Comparison of ENCODE assay signal across 13 cellular contexts in the genomic region with DNA sequence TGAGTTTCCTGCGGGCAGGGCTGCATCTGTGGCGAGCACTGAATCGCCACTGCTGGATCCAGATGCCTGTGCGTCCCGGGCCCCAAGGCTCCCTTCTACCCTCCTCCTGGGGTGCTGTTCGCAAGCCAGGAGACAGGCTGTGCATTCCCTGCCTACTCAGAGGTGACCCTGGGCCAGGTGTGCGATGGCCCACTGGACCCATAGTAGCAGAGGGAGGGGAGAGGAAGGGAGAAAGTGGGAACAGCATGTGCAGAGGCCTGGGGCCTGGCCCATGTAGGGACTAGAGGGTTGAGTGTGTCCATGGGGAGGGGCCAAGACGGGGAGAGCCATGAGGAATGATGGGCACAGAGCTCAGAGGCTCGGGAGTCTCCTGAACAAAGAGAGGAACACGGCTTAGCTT. TPM values are rescaled to one million over a fixed set of nuclear protein-coding genes. Genes with fewer than 3 reads are reported as not detected.
DNase-seq lines count a peak whose midpoint lies in the region; ATAC-seq, FAIRE-seq and TF ChIP-seq lines count a peak whose summit lies in the region.
"Had no signal": no experiment of that assay in that cellular context is flagged by ENCODE, and none has a peak within 500 bp of the region (broad histone marks: within the 10 kb centered on the region; RNA-seq: fewer than 3 reads in every experiment).

No MANE protein-coding gene starts in this region.

- TF ChIP-seq EP300 in K562 (IDR thresholded peaks at IDR 0.05; ENCODE audit: low read length) = no peak

- CTCF ChIA-PET in K562 (lab: Yijun Ruan, JAX; ENCODE audit: low intra/inter-chr PET ratio) = no interaction called here

- no peaks in the 10 kb centered on the region for H3K9me1 ChIP-seq in K562 (ENCODE audit: control insufficient read depth, insufficient read depth, low read length)

- H3K9ac ChIP-seq in HUES6 (ENCODE audit: low read length) (no peak overlapping the region), K562 (ENCODE audit: insufficient read depth in 1 of 2, low read depth in 2 of 2, low read length in 2 of 2) (peak overlapping the region in 1 of 2 experiments; percentile 85; a peak in 2 of 4 replicates)

- no peaks in the 10 kb centered on the region for H3K36me3 ChIP-seq in HUES6 (ENCODE audit: control insufficient read depth, insufficient read depth, low read length)
- peaks cover 11% of the 10 kb centered on the region; the same call in 1 of the 3 replicates for H3K36me3 ChIP-seq in K562 (ENCODE audit: control insufficient read depth, insufficient read depth, low read length)
- no peaks in the 10 kb centered on the region for H3K36me3 ChIP-seq in pancreas

- no peak for DNase-seq in K562 (ENCODE audit: extremely low read depth in 1 of 4, low spot score in 3 of 4)
- no peak for DNase-seq in left ventricle myocardium superior
- DNase-seq in pancreas = no peak
- DNase-seq in activated CD4-positive, alpha-beta T cell treated with anti-CD3 and anti-CD28 coated beads for 48 hours = no peak
- no peak for DNase-seq in NCI-H524 treated with DMSO at 0.1 percent for 48 hours (lab: John Stamatoyannopoulos, UW)
- DNase-seq in DMS114 treated with DMSO at 0.1 percent for 48 hours (lab: John Stamatoyannopoulos, UW; ENCODE audit: unreplicated experiment) = no peak
- DNase-seq: activated CD4-positive, alpha-beta T cell treated with anti-CD3 and anti-CD28 coated beads, Interleukin-2, amount 50 U/mL, for 48 hours; Caco-2; NCI-H146 had no signal

- peaks cover 57% of the 10 kb centered on the region for H3K79me2 ChIP-seq in K562 (ENCODE audit: control insufficient read depth, insufficient read depth, low read length)

- TF ChIP-seq RAD21 in K562 (CRISPR knock-in tag; conservative IDR thresholded peaks at IDR 0.05 in 1 of 2, IDR thresholded peaks at IDR 0.05 in 1 of 2) = no peak

- peaks cover 9% of the 10 kb centered on the region; the same call in 1 of the 2 replicates for H4K20me1 ChIP-seq in K562 (replicated peaks; ENCODE audit: control insufficient read depth, insufficient read depth, low read length)

- peaks cover 33% of the 10 kb centered on the region for H3K4me1 ChIP-seq in HUES6 (ENCODE audit: control insufficient read depth, insufficient read depth, low read length)
- H3K4me1 ChIP-seq in K562 (replicated peaks in 1 of 2; ENCODE audit: control insufficient read depth in 2 of 2, insufficient read depth in 2 of 2, low read length in 2 of 2) = peaks cover 0 to 40% of the 10 kb centered on the region in 2 experiments; a peak in 2 of 5 replicates
- H3K4me1 ChIP-seq in pancreas = peaks cover 0 to 24% (median 7%) of the 10 kb centered on the region in 3 donors
- H3K4me1 ChIP-seq: Caco-2 had no signal

- TF ChIP-seq CTCF in K562 (IDR thresholded peaks at IDR 0.05 in 2 of 3, conservative IDR thresholded peaks at IDR 0.05 in 1 of 3; ENCODE audit: insufficient read depth in 2 of 3, low read depth in 1 of 3, low read length in 3 of 3) (no peak), pancreas (IDR thresholded peaks at IDR 0.05) (no peak)

- FAIRE-seq in K562 (lab: Jason Lieb, UNC) = no peak
- FAIRE-seq in pancreas (lab: Jason Lieb, UNC) = no peak

- POLR2A ChIA-PET in K562 (lab: Yijun Ruan, JAX) = interaction anchor here (1.1 to 1.7 kb wide), 3 partner anchors 9 to 20 kb away, joined by 3 to 6 read pairs (median 4); no protein-coding TSS in a partner anchor

- ATAC-seq in K562 (peak; percentile 22; the same call in 2 of the 3 replicates), left ventricle myocardium superior (peak; percentile 14), pancreas (peak in 3 of 4 donors; percentile 2 to 6 (median 3)), HG03354 (IDR thresholded peaks at IDR 0.05; ENCODE audit: poor library complexity, severe bottlenecking, unreplicated experiment) (no peak)

- H3K27me3 ChIP-seq in HUES6 (ENCODE audit: control insufficient read depth, insufficient read depth, low read length) (no peaks in the 10 kb centered on the region), K562 (ENCODE audit: control insufficient read depth in 2 of 2, insufficient read depth in 2 of 2, low read length in 2 of 2) (no peaks in the 10 kb centered on the region), pancreas (no peaks in the 10 kb centered on the region)
- H3K27me3 ChIP-seq: hepatocyte had no signal

- intact Hi-C loops in K562 (cut with micrococcal nuclease) (no loop called here), left ventricle myocardium superior (cut with micrococcal nuclease) (no loop called here), pancreas (cut with DNase I) (no loop called here)

- 81% methylated on average over 10 of the region's 10 CpGs for WGBS in K562 (ENCODE audit: insufficient coverage, low coverage, missing lambda C conversion rate)
- WGBS in pancreas, 2 donors = 59 to 81% methylated on average over 8 to 10 of the region's 10 CpGs

- H3K9me3 ChIP-seq in HUES6 (ENCODE audit: control insufficient read depth, insufficient read depth, low read depth, low read length) (0 out of 2 replicates have a peak, but pooled peaks cover 7% of the 10 kb centered on the region), K562 (replicated peaks; ENCODE audit: control insufficient read depth, insufficient read depth, low read depth, low read length) (no peaks in the 10 kb centered on the region), pancreas (no peaks in the 10 kb centered on the region)
- H3K9me3 ChIP-seq: Caco-2 had no signal

- H3K4me3 ChIP-seq in HUES6 (ENCODE audit: low read depth, low read length) (no peak overlapping the region), K562 (no peak overlapping the region), pancreas (no peak overlapping the region)
- H3K4me3 ChIP-seq: hepatocyte, SK-N-MC had no signal

- in situ Hi-C loops in K562 (cut with MboI) = no loop called here

- H2AFZ ChIP-seq in K562 (ENCODE audit: low read depth, low read length) = no peak overlapping the region
- H2AFZ ChIP-seq: hepatocyte had no signal

- no peak overlapping the region for H3K4me2 ChIP-seq in K562 (ENCODE audit: insufficient read depth, low read length)
- H3K4me2 ChIP-seq: hepatocyte had no signal

- H3K27ac ChIP-seq in HUES6 (ENCODE audit: low read depth, low read length) (0 out of 2 replicates have a peak overlapping the region, but pooled peaks have one; percentile 40), K562 (ENCODE audit: extremely low read depth, low read depth, low read length) (no peak overlapping the region), pancreas (peak overlapping the region; percentile 78 to 85 (median 82))
- H3K27ac ChIP-seq: hepatocyte, SK-N-MC had no signal

- BruUV-seq in K562 (replicated peaks; lab: Mats Ljungman, UMichigan) = no TSS peak

- TF ChIP-seq POLR2A in K562 (conservative IDR thresholded peaks at IDR 0.05) = no peak

RNA-seq across cellular contexts. Expression of a gene that starts 27.3 kb away (rescaled TPM):
- 50.4 and 92.7 TPM in 2 replicates for total RNA-seq in K562 (2011; cell fraction: chromatin; rRNA removed; ENCODE audit: low replicate concordance)
- total RNA-seq in K562 (2011; cell fraction: nucleolus; rRNA removed) = 57.5 and 60.4 TPM in 2 replicates
- total RNA-seq in K562 (2011; cell fraction: nucleoplasm; rRNA removed) = 52.4 and 52.6 TPM in 2 replicates
- total RNA-seq in K562 (2014; rRNA removed) (31.9 and 41.8 TPM in 2 replicates), K562 (2014; rRNA removed; fragmentation: Illumina TruSeq; extraction: Trizol) (14.1 and 18.6 TPM in 2 replicates), K562 (2015; rRNA removed; fragmentation: Illumina TruSeq; extraction: Trizol) (25.2 and 27.1 TPM in 2 replicates), K562 (2021) (86.0 and 86.3 TPM in 2 replicates), left ventricle myocardium superior (32.5 TPM), pancreas (10 to 100 TPM; 13.0 to 24.7 (median 16.0) TPM)
- polyA plus RNA-seq in K562 (2011; rRNA removed) (29.7 and 54.8 TPM in 2 replicates), K562 (2014; fragmentation: Illumina TruSeq; extraction: Trizol) (59.8 and 73.9 TPM in 2 replicates), K562 (2014; fragmentation: Nextera tagmentation; extraction: Ambion mirVana) (under 1 TPM; 0.36 to 0.65 TPM), K562 (2014; rRNA removed) (49.1 and 56.5 TPM in 2 replicates), pancreas (10 to 100 TPM; 16.6 to 21.1 TPM)
- 39.1 and 73.7 TPM in 2 replicates for polyA plus RNA-seq in K562 (2011; cell fraction: cytosol; rRNA removed)
- polyA plus RNA-seq in K562 (2011; cell fraction: nucleus; rRNA removed) = 61.7 and 77.2 TPM in 2 replicates
- 54.2 and 71.7 TPM in 2 replicates for polyA plus RNA-seq in K562 (2012)
- 20.6 and 23.7 TPM in 2 replicates for polyA minus RNA-seq in K562 (2011; rRNA and poly(A)+ RNA removed)
- 32.6 and 45.6 TPM in 2 replicates for polyA minus RNA-seq in K562 (2011; cell fraction: cytosol; rRNA and poly(A)+ RNA removed)
- 13.1 and 18.4 TPM in 2 replicates for polyA minus RNA-seq in K562 (2011; cell fraction: nucleus; rRNA and poly(A)+ RNA removed)

RNA-seq across cellular contexts. Expression of a gene that starts 29.8 kb away (rescaled TPM):
- 41.8 and 150 TPM in 2 replicates for total RNA-seq in K562 (2011; cell fraction: chromatin; rRNA removed; ENCODE audit: low replicate concordance)
- 200 and 225 TPM in 2 replicates for total RNA-seq in K562 (2011; cell fraction: nucleolus; rRNA removed)
- 96.4 and 107 TPM in 2 replicates for total RNA-seq in K562 (2011; cell fraction: nucleoplasm; rRNA removed)
- 65.2 and 80.4 TPM in 2 replicates for total RNA-seq in K562 (2014; rRNA removed)
- total RNA-seq in K562 (2014; rRNA removed; fragmentation: Illumina TruSeq; extraction: Trizol) = 10.3 and 12.1 TPM in 2 replicates
- total RNA-seq in K562 (2015; rRNA removed; fragmentation: Illumina TruSeq; extraction: Trizol) = 31.6 and 32.5 TPM in 2 replicates
- 51.6 and 56.3 TPM in 2 replicates for total RNA-seq in K562 (2021)
- polyA plus RNA-seq in K562 (2011; rRNA removed) = 40.5 and 69.1 TPM in 2 replicates
- 114 and 210 TPM in 2 replicates for polyA plus RNA-seq in K562 (2011; cell fraction: cytosol; rRNA removed)
- 175 and 177 TPM in 2 replicates for polyA plus RNA-seq in K562 (2011; cell fraction: nucleus; rRNA removed)
- 41.2 and 77.2 TPM in 2 replicates for polyA plus RNA-seq in K562 (2012)
- polyA plus RNA-seq in K562 (2014; fragmentation: Illumina TruSeq; extraction: Trizol) = 20.4 and 44.1 TPM in 2 replicates
- polyA plus RNA-seq in K562 (2014; fragmentation: Nextera tagmentation; extraction: Ambion mirVana) = 1 to 10 TPM; 1.3 to 2.2 TPM
- 64.3 and 74.2 TPM in 2 replicates for polyA plus RNA-seq in K562 (2014; rRNA removed)
- 15.6 and 19.6 TPM in 2 replicates for polyA minus RNA-seq in K562 (2011; rRNA and poly(A)+ RNA removed)
- 56.2 and 63.8 TPM in 2 replicates for polyA minus RNA-seq in K562 (2011; cell fraction: cytosol; rRNA and poly(A)+ RNA removed)
- polyA minus RNA-seq in K562 (2011; cell fraction: nucleus; rRNA and poly(A)+ RNA removed) = 26.0 and 30.7 TPM in 2 replicates
- total RNA-seq in left ventricle myocardium superior = 16.4 TPM
- 10 to 100 TPM; 41.4 to 67.9 (median 47.3) TPM for total RNA-seq in pancreas
- 10 to 100 TPM; 58.0 to 66.0 TPM for polyA plus RNA-seq in pancreas

RNA-seq across cellular contexts. Expression of a gene that starts 30.0 kb away (rescaled TPM):
- 9.9 and 25.8 TPM in 2 replicates for total RNA-seq in K562 (2011; cell fraction: chromatin; rRNA removed; ENCODE audit: low replicate concordance)
- total RNA-seq in K562 (2011; cell fraction: nucleolus; rRNA removed) = 30.1 and 31.0 TPM in 2 replicates
- total RNA-seq in K562 (2011; cell fraction: nucleoplasm; rRNA removed) = 14.4 and 15.4 TPM in 2 replicates
- 29.4 and 32.7 TPM in 2 replicates for total RNA-seq in K562 (2014; rRNA removed)
- 18.5 and 19.9 TPM in 2 replicates for total RNA-seq in K562 (2014; rRNA removed; fragmentation: Illumina TruSeq; extraction: Trizol)
- total RNA-seq in K562 (2015; rRNA removed; fragmentation: Illumina TruSeq; extraction: Trizol) = 20.2 and 20.7 TPM in 2 replicates
- total RNA-seq in K562 (2021) = 23.8 and 24.7 TPM in 2 replicates
- 11.0 and 13.2 TPM in 2 replicates for polyA plus RNA-seq in K562 (2011; rRNA removed)
- polyA plus RNA-seq in K562 (2011; cell fraction: cytosol; rRNA removed) = 10.3 and 20.8 TPM in 2 replicates
- 7.8 and 11.2 TPM in 2 replicates for polyA plus RNA-seq in K562 (2011; cell fraction: nucleus; rRNA removed)
- 17.4 and 20.2 TPM in 2 replicates for polyA plus RNA-seq in K562 (2012)
- 13.8 and 13.9 TPM in 2 replicates for polyA plus RNA-seq in K562 (2014; fragmentation: Illumina TruSeq; extraction: Trizol)
- polyA plus RNA-seq in K562 (2014; fragmentation: Nextera tagmentation; extraction: Ambion mirVana) = 1 to 10 TPM; 2.4 to 3.2 TPM
- 16.3 and 17.5 TPM in 2 replicates for polyA plus RNA-seq in K562 (2014; rRNA removed)
- polyA minus RNA-seq in K562 (2011; rRNA and poly(A)+ RNA removed) = 2.6 and 2.9 TPM in 2 replicates
- polyA minus RNA-seq in K562 (2011; cell fraction: cytosol; rRNA and poly(A)+ RNA removed) = 4.8 and 6.6 TPM in 2 replicates
- polyA minus RNA-seq in K562 (2011; cell fraction: nucleus; rRNA and poly(A)+ RNA removed) = 5.7 and 7.8 TPM in 2 replicates
- total RNA-seq in left ventricle myocardium superior = 17.4 TPM
- 10 to 100 TPM in 5 of 6 donors, 1 to 10 TPM in 1; 7.9 to 11.6 (median 10.3) TPM for total RNA-seq in pancreas
- 1 to 10 TPM; 7.8 to 9.8 TPM for polyA plus RNA-seq in pancreas

RNA-seq across cellular contexts. Expression of a gene that starts 50.4 kb away (rescaled TPM):
- total RNA-seq in K562 (2011; cell fraction: chromatin; rRNA removed; ENCODE audit: low replicate concordance) = 0.83 TPM in 1 of 2 replicates, not detected in the other
- total RNA-seq in K562 (2011; cell fraction: nucleolus; rRNA removed) = 0.50 TPM in 1 of 2 replicates, not detected in the other
- not detected in 2 replicates for total RNA-seq in K562 (2011; cell fraction: nucleoplasm; rRNA removed)
- total RNA-seq in K562 (2014; rRNA removed) = 0.16 TPM in 1 of 2 replicates, not detected in the other
- not detected in 2 replicates for total RNA-seq in K562 (2014; rRNA removed; fragmentation: Illumina TruSeq; extraction: Trizol)
- not detected in 2 replicates for total RNA-seq in K562 (2015; rRNA removed; fragmentation: Illumina TruSeq; extraction: Trizol)
- total RNA-seq in K562 (2021) = 0.18 and 0.29 TPM in 2 replicates
- 0.14 and 0.31 TPM in 2 replicates for polyA plus RNA-seq in K562 (2011; rRNA removed)
- polyA plus RNA-seq in K562 (2011; cell fraction: cytosol; rRNA removed) = 0.19 and 0.22 TPM in 2 replicates
- polyA plus RNA-seq in K562 (2011; cell fraction: nucleus; rRNA removed) = 0.10 and 0.34 TPM in 2 replicates
- polyA plus RNA-seq in K562 (2012) = 0.27 and 0.40 TPM in 2 replicates
- not detected in 2 replicates for polyA plus RNA-seq in K562 (2014; fragmentation: Illumina TruSeq; extraction: Trizol)
- not detected for polyA plus RNA-seq in K562 (2014; fragmentation: Nextera tagmentation; extraction: Ambion mirVana)
- polyA plus RNA-seq in K562 (2014; rRNA removed) = 0.53 TPM in 1 of 2 replicates, not detected in the other
- polyA minus RNA-seq in K562 (2011; rRNA and poly(A)+ RNA removed) = not detected in 2 replicates
- polyA minus RNA-seq in K562 (2011; cell fraction: cytosol; rRNA and poly(A)+ RNA removed) = not detected in 2 replicates
- 0.27 and 0.56 TPM in 2 replicates for polyA minus RNA-seq in K562 (2011; cell fraction: nucleus; rRNA and poly(A)+ RNA removed)
- total RNA-seq in left ventricle myocardium superior = 0.62 TPM
- under 1 TPM in 5 of 6 donors, not detected in 1; 0.47 to 1.00 (median 0.75) TPM for total RNA-seq in pancreas
- under 1 TPM; 0.31 to 0.99 TPM for polyA plus RNA-seq in pancreas
